In the genomic region with DNA sequence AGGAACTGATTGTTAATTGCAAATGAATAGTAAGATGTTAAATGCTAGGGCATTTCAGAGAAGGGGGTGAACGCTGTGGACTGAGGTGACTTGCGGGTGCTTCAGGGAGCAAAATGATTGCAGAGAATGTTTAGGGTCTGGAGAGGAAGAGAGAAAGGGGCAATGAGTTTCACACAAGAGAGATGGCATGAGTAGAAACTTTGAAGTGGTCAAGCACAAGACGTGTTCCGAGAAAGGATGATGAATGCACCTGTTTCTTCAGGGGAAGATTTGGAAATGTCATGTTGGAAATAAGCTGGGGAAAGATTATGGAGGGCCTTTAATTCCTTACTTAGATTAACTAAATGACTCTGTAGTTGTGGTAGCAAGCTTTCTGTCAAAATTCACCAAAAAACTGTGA, we compare ENCODE assay signal across 23 cellular contexts. TPM values are rescaled to one million over a fixed set of nuclear protein-coding genes. Genes with fewer than 3 reads are reported as not detected.
DNase-seq lines count a peak whose midpoint lies in the region; ATAC-seq and TF ChIP-seq lines count a peak whose summit lies in the region.
"Had no signal": no experiment of that assay in that cellular context is flagged by ENCODE, and none has a peak within 500 bp of the region (broad histone marks: within the 10 kb centered on the region; RNA-seq: fewer than 3 reads in every experiment).

No MANE protein-coding gene starts in this region.

- H3K9me3 ChIP-seq in CD8-positive, alpha-beta memory T cell (ENCODE audit: low read length), result no peaks in the 10 kb centered on the region
- H3K9me3 ChIP-seq: BE2C, transverse colon had no signal

- H3K27ac ChIP-seq in CD8-positive, alpha-beta memory T cell (ENCODE audit: low read depth, low read length), result no peak overlapping the region
- H3K27ac ChIP-seq: transverse colon had no signal

- peaks cover 70% of the 10 kb centered on the region for H3K4me1 Mint-ChIP-seq in activated CD4-positive, alpha-beta T cell treated with anti-CD3 and anti-CD28 coated beads, Interleukin-2, amount 10 ng/mL, durations not matched to agents 24 days and 14 days
- peaks cover 61 to 79% (median 77%) of the 10 kb centered on the region in 3 donors for H3K4me1 Mint-ChIP-seq in CD8-positive, alpha-beta memory T cell
- H3K4me1 Mint-ChIP-seq in activated T-helper 1 cell treated with anti-CD3 and anti-CD28 coated beads, Interleukin-12 subunit alpha, Interleukin-12 subunit beta, Interleukin-2, Interleukin-4 antibody, amounts not matched to agents 30 ng/mL and 10 ng/mL and 1 ng/mL, durations not matched to agents 14 hours and 24 hours and 36 hours (ENCODE audit: low read depth), result peaks cover 78% of the 10 kb centered on the region
- H3K4me1 Mint-ChIP-seq in natural killer cell, result peaks cover 56 to 70% of the 10 kb centered on the region in 2 donors

- POLR2A ChIA-PET in CD8-positive, alpha-beta memory T cell (lab: Charles Lee), result interaction anchor here (1.0 to 1.7 kb wide), 2 partner anchors 81 to 82 kb away, joined by 4 read pairs; partner anchors contain the start of gene ARAP2
- POLR2A ChIA-PET in GM10248 (lab: Yijun Ruan, JAX), result interaction anchor here (0.9 kb wide), 1 partner anchor 8 kb away, joined by 3 read pairs; no protein-coding TSS in a partner anchor

- CTCF ChIA-PET in CD8-positive, alpha-beta memory T cell (lab: Charles Lee), result interaction anchor here (0.8 to 2.2 kb wide), 6 partner anchors 9 to 99 kb away, joined by 3 to 10 read pairs (median 3); no protein-coding TSS in a partner anchor
- CTCF ChIA-PET in GM10248 (lab: Yijun Ruan, JAX), result interaction anchor here (0.7 to 1.8 kb wide), 12 partner anchors 9 to 97 kb away, joined by 3 to 11 read pairs (median 4); no protein-coding TSS in a partner anchor

- peaks cover 1% of the 10 kb centered on the region for H3K36me3 Mint-ChIP-seq in activated CD4-positive, alpha-beta T cell treated with anti-CD3 and anti-CD28 coated beads, Interleukin-2, amount 10 ng/mL, durations not matched to agents 24 days and 14 days (ENCODE audit: low read depth)
- peaks cover 0 to 5% (median 2%) of the 10 kb centered on the region in 3 donors for H3K36me3 Mint-ChIP-seq in CD8-positive, alpha-beta memory T cell
- peaks cover 5% of the 10 kb centered on the region for H3K36me3 Mint-ChIP-seq in activated T-helper 1 cell treated with anti-CD3 and anti-CD28 coated beads, Interleukin-12 subunit alpha, Interleukin-12 subunit beta, Interleukin-2, Interleukin-4 antibody, amounts not matched to agents 30 ng/mL and 10 ng/mL and 1 ng/mL, durations not matched to agents 14 hours and 24 hours and 36 hours (ENCODE audit: low read depth)
- no peaks in the 10 kb centered on the region for H3K36me3 Mint-ChIP-seq in natural killer cell

- H3K27me3 ChIP-seq in CD8-positive, alpha-beta memory T cell (ENCODE audit: insufficient read depth, low read length, poor library complexity, severe bottlenecking), result no peaks in the 10 kb centered on the region
- H3K27me3 ChIP-seq: BE2C, transverse colon had no signal

- intact Hi-C loops in activated CD4-positive, alpha-beta T cell treated with anti-CD3 and anti-CD28 coated beads, Interleukin-2, amount 10 ng/mL, durations not matched to agents 24 days and 14 days (cut with micrococcal nuclease), result loop anchor here (5.0 kb wide), 3 partner anchors 243 to 1567 kb away; partner anchors contain the start of genes RELL1 and TBC1D1
- intact Hi-C loops in activated T-helper 1 cell treated with anti-CD3 and anti-CD28 coated beads, Interleukin-12 subunit alpha, Interleukin-12 subunit beta, Interleukin-2, Interleukin-4 antibody, amounts not matched to agents 30 ng/mL and 10 ng/mL and 1 ng/mL, durations not matched to agents 14 hours and 24 hours and 36 hours (cut with micrococcal nuclease), result loop anchor here (10.0 kb wide), 1 partner anchor 350 kb away; no protein-coding TSS in a partner anchor
- intact Hi-C loops in natural killer cell (cut with micrococcal nuclease), result loop anchor here (5.0 kb wide), 1 partner anchor 133 kb away; no protein-coding TSS in a partner anchor

- H3K9me3 Mint-ChIP-seq in activated CD4-positive, alpha-beta T cell treated with anti-CD3 and anti-CD28 coated beads, Interleukin-2, amount 10 ng/mL, durations not matched to agents 24 days and 14 days, result peaks cover 7% of the 10 kb centered on the region
- H3K9me3 Mint-ChIP-seq in CD8-positive, alpha-beta memory T cell, result no peaks in the 10 kb centered on the region
- no peaks in the 10 kb centered on the region for H3K9me3 Mint-ChIP-seq in activated T-helper 1 cell treated with anti-CD3 and anti-CD28 coated beads, Interleukin-12 subunit alpha, Interleukin-12 subunit beta, Interleukin-2, Interleukin-4 antibody, amounts not matched to agents 30 ng/mL and 10 ng/mL and 1 ng/mL, durations not matched to agents 14 hours and 24 hours and 36 hours
- H3K9me3 Mint-ChIP-seq in natural killer cell, result no peaks in the 10 kb centered on the region

- no peaks in the 10 kb centered on the region for H3K36me3 ChIP-seq in CD8-positive, alpha-beta memory T cell (ENCODE audit: insufficient read depth, low read length)
- H3K36me3 ChIP-seq: BE2C, transverse colon had no signal

- H3K4me3 ChIP-seq in CD8-positive, alpha-beta memory T cell (ENCODE audit: low read length), result no peak overlapping the region
- H3K4me3 ChIP-seq: smooth muscle cell, transverse colon had no signal

- peaks cover 35% of the 10 kb centered on the region for H3K4me1 ChIP-seq in CD8-positive, alpha-beta memory T cell (ENCODE audit: insufficient read depth, low read length)
- H3K4me1 ChIP-seq: BE2C had no signal

- no peak overlapping the region for H3K4me3 Mint-ChIP-seq in activated CD4-positive, alpha-beta T cell treated with anti-CD3 and anti-CD28 coated beads, Interleukin-2, amount 10 ng/mL, durations not matched to agents 24 days and 14 days
- peak overlapping the region in 4 of 7 donors; percentile 2 to 70 (median 16) for H3K4me3 Mint-ChIP-seq in CD8-positive, alpha-beta memory T cell
- peak overlapping the region; percentile 24 for H3K4me3 Mint-ChIP-seq in activated T-helper 1 cell treated with anti-CD3 and anti-CD28 coated beads, Interleukin-12 subunit alpha, Interleukin-12 subunit beta, Interleukin-2, Interleukin-4 antibody, amounts not matched to agents 30 ng/mL and 10 ng/mL and 1 ng/mL, durations not matched to agents 14 hours and 24 hours and 36 hours
- no peak overlapping the region for H3K4me3 Mint-ChIP-seq in natural killer cell

- ATAC-seq in natural killer cell (no peak), HG02759 (IDR thresholded peaks at IDR 0.05; ENCODE audit: unreplicated experiment) (no peak)
- ATAC-seq: Panc1 had no signal

- no peak for TF ChIP-seq CTCF in natural killer cell (IDR thresholded peaks at IDR 0.05)
- no peak for TF ChIP-seq CTCF in GM10248 (IDR thresholded peaks at IDR 0.05; ENCODE audit: control extremely low read depth, extremely low read depth, low read depth, missing control alignments)

- peak; percentile 60 for DNase-seq in activated CD4-positive, alpha-beta T cell treated with anti-CD3 and anti-CD28 coated beads, Interleukin-2, amount 10 ng/mL, durations not matched to agents 24 days and 14 days
- DNase-seq in activated CD4-positive, alpha-beta T cell treated with anti-CD3 and anti-CD28 coated beads for 1 hour, result no peak
- DNase-seq in CD8-positive, alpha-beta memory T cell, result no peak
- DNase-seq in activated T-helper 1 cell treated with anti-CD3 and anti-CD28 coated beads, Interleukin-12 subunit alpha, Interleukin-12 subunit beta, Interleukin-2, Interleukin-4 antibody, amounts not matched to agents 30 ng/mL and 10 ng/mL and 1 ng/mL, durations not matched to agents 14 hours and 24 hours and 36 hours (ENCODE audit: low spot score), result no peak
- DNase-seq in natural killer cell, result no peak
- DNase-seq in kidney glomerular epithelial cell (lab: John Stamatoyannopoulos, UW), result no peak
- no peak for DNase-seq in GM10248 (ENCODE audit: extremely low spot score)
- DNase-seq: anterior cingulate cortex; BE2C; EL; H7; NCI-H2081; NCI-H345; SIG-M5; stimulated activated naive CD4-positive, alpha-beta T cell treated with Interleukin-2 at 50 U/mL for 16 hours; transverse colon had no signal

- peak overlapping the region; percentile 64 for H3K27ac Mint-ChIP-seq in activated CD4-positive, alpha-beta T cell treated with anti-CD3 and anti-CD28 coated beads, Interleukin-2, amount 10 ng/mL, durations not matched to agents 24 days and 14 days
- peak overlapping the region in 6 of 8 donors; percentile 4 to 77 (median 41) for H3K27ac Mint-ChIP-seq in CD8-positive, alpha-beta memory T cell
- H3K27ac Mint-ChIP-seq in activated T-helper 1 cell treated with anti-CD3 and anti-CD28 coated beads, Interleukin-12 subunit alpha, Interleukin-12 subunit beta, Interleukin-2, Interleukin-4 antibody, amounts not matched to agents 30 ng/mL and 10 ng/mL and 1 ng/mL, durations not matched to agents 14 hours and 24 hours and 36 hours, result peak overlapping the region; percentile 34
- peak overlapping the region; percentile 17 to 39 for H3K27ac Mint-ChIP-seq in natural killer cell

- no peaks in the 10 kb centered on the region for H3K27me3 Mint-ChIP-seq in activated CD4-positive, alpha-beta T cell treated with anti-CD3 and anti-CD28 coated beads, Interleukin-2, amount 10 ng/mL, durations not matched to agents 24 days and 14 days
- peaks cover 0 to 2% of the 10 kb centered on the region in 2 donors for H3K27me3 Mint-ChIP-seq in CD8-positive, alpha-beta memory T cell
- no peaks in the 10 kb centered on the region for H3K27me3 Mint-ChIP-seq in activated T-helper 1 cell treated with anti-CD3 and anti-CD28 coated beads, Interleukin-12 subunit alpha, Interleukin-12 subunit beta, Interleukin-2, Interleukin-4 antibody, amounts not matched to agents 30 ng/mL and 10 ng/mL and 1 ng/mL, durations not matched to agents 14 hours and 24 hours and 36 hours (ENCODE audit: insufficient read depth)
- no peaks in the 10 kb centered on the region for H3K27me3 Mint-ChIP-seq in natural killer cell (ENCODE audit: low read depth in 2 of 2)

RNA-seq across cellular contexts. Expression of gene DTHD1, which starts 43.4 kb away (rescaled TPM):
- total RNA-seq in activated CD4-positive, alpha-beta T cell treated with anti-CD3 and anti-CD28 coated beads, Interleukin-2, amount 10 ng/mL, durations not matched to agents 24 days and 14 days, result 0.49 and 0.95 TPM in 2 replicates
- total RNA-seq in CD8-positive, alpha-beta memory T cell, result 1 to 10 TPM; 3.3 to 3.5 TPM
- polyA plus RNA-seq in CD8-positive, alpha-beta memory T cell, result 5.9 TPM
- total RNA-seq in activated T-helper 1 cell treated with anti-CD3 and anti-CD28 coated beads, Interleukin-12 subunit alpha, Interleukin-12 subunit beta, Interleukin-2, Interleukin-4 antibody, amounts not matched to agents 30 ng/mL and 10 ng/mL and 1 ng/mL, durations not matched to agents 14 hours and 24 hours and 36 hours, result 0.86 and 1.0 TPM in 2 replicates
- 10 to 100 TPM; 67.0 to 95.4 (median 81.5) TPM for total RNA-seq in natural killer cell
- total RNA-seq: dermis microvascular lymphatic vessel endothelial cell, endothelial cell of umbilical vein, H7, myocyte, renal cortical epithelial cell, smooth muscle cell had no signal
- polyA plus RNA-seq: endothelial cell of umbilical vein, smooth muscle cell had no signal

Comparison
In these comparisons a context has a peak if more than half of its experiments do, and no peak if none do; other contexts are left out.
1. H3K4me3 Mint-ChIP-seq: peak in CD8-positive, alpha-beta memory T cell (4 of 7) and activated T-helper 1 cell treated with anti-CD3 and anti-CD28 coated beads, Interleukin-12 subunit alpha, Interleukin-12 subunit beta, Interleukin-2, Interleukin-4 antibody, amounts not matched to agents 30 ng/mL and 10 ng/mL and 1 ng/mL, durations not matched to agents 14 hours and 24 hours and 36 hours (single experiment); none in activated CD4-positive, alpha-beta T cell treated with anti-CD3 and anti-CD28 coated beads, Interleukin-2, amount 10 ng/mL, durations not matched to agents 24 days and 14 days (single experiment) and natural killer cell (single experiment).
2. RNA of gene DTHD1, which starts 43.4 kb away (total RNA-seq): 67.0 to 95.4 TPM in natural killer cell; 3.3 to 3.5 TPM in CD8-positive, alpha-beta memory T cell, 0.86 to 1.0 TPM in activated T-helper 1 cell treated with anti-CD3 and anti-CD28 coated beads, Interleukin-12 subunit alpha, Interleukin-12 subunit beta, Interleukin-2, Interleukin-4 antibody, amounts not matched to agents 30 ng/mL and 10 ng/mL and 1 ng/mL, durations not matched to agents 14 hours and 24 hours and 36 hours and 0.49 to 0.95 TPM in activated CD4-positive, alpha-beta T cell treated with anti-CD3 and anti-CD28 coated beads, Interleukin-2, amount 10 ng/mL, durations not matched to agents 24 days and 14 days; every median in the first group is over 10 times any median in the second.
3. Peak in every context shown above with its lines, with median percentiles within 50 percentile points of each other: H3K27ac Mint-ChIP-seq.